ENCODE assay signal across 8 cellular contexts in genomic region chr12:92769124-92769901, GRCh38.
DNase-seq lines count a peak whose midpoint lies in the region; ATAC-seq lines count a peak whose summit lies in the region.

No MANE protein-coding gene starts in this region.

- no peak for DNase-seq in activated CD4-positive, alpha-beta T cell treated with anti-CD3 and anti-CD28 coated beads for 36 hours
- DNase-seq in activated CD4-positive, alpha-beta T cell treated with anti-CD3 and anti-CD28 coated beads, Interleukin-2, amount 50 U/mL, for 48 hours = no peak
- DNase-seq in activated naive CD8-positive, alpha-beta T cell treated with anti-CD3 and anti-CD28 coated beads, Interleukin-2, amount 50 U/mL, for 24 hours = no peak
- no peak for DNase-seq in stimulated activated naive B cell treated with anti-CD40 and anti-IgM and Interleukin-4, amounts not matched to agents 10 μg/mL and 1 μg/mL and 100 μg/mL, for 72 hours
- DNase-seq in NCI-H226 (no peak), iPS-NIHi11 (ENCODE audit: low spot score) (no peak), hepatic stellate cell (ENCODE audit: low spot score) (no peak)

- H3K36me3 Mint-ChIP-seq in activated CD4-positive, alpha-beta T cell treated with anti-CD3 and anti-CD28 coated beads for 36 hours (ENCODE audit: low read depth) = peaks cover 1% of the 10 kb centered on the region
- peaks cover 2% of the 10 kb centered on the region for H3K36me3 Mint-ChIP-seq in activated naive CD8-positive, alpha-beta T cell treated with anti-CD3 and anti-CD28 coated beads, Interleukin-2, amount 50 U/mL, for 24 hours (ENCODE audit: low read depth)
- H3K36me3 Mint-ChIP-seq in stimulated activated naive B cell treated with anti-CD40 and anti-IgM and Interleukin-4, amounts not matched to agents 10 μg/mL and 1 μg/mL and 100 μg/mL, for 72 hours = peaks cover 17 to 31% of the 10 kb centered on the region in 2 donors

- CTCF ChIA-PET in activated CD4-positive, alpha-beta T cell treated with anti-CD3 and anti-CD28 coated beads for 36 hours (lab: Charles Lee) = interaction anchor here (0.8 to 1.4 kb wide), 5 partner anchors 10 to 1333 kb away, joined by 3 to 6 read pairs (median 5); no protein-coding TSS in a partner anchor

- H3K4me3 Mint-ChIP-seq in activated CD4-positive, alpha-beta T cell treated with anti-CD3 and anti-CD28 coated beads for 36 hours = no peak overlapping the region
- no peak overlapping the region for H3K4me3 Mint-ChIP-seq in activated naive CD8-positive, alpha-beta T cell treated with anti-CD3 and anti-CD28 coated beads, Interleukin-2, amount 50 U/mL, for 24 hours
- no peak overlapping the region for H3K4me3 Mint-ChIP-seq in stimulated activated naive B cell treated with anti-CD40 and anti-IgM and Interleukin-4, amounts not matched to agents 10 μg/mL and 1 μg/mL and 100 μg/mL, for 72 hours

- H3K27me3 Mint-ChIP-seq in activated CD4-positive, alpha-beta T cell treated with anti-CD3 and anti-CD28 coated beads for 36 hours = no peaks in the 10 kb centered on the region
- H3K27me3 Mint-ChIP-seq in activated naive CD8-positive, alpha-beta T cell treated with anti-CD3 and anti-CD28 coated beads, Interleukin-2, amount 50 U/mL, for 24 hours = no peaks in the 10 kb centered on the region
- H3K27me3 Mint-ChIP-seq in stimulated activated naive B cell treated with anti-CD40 and anti-IgM and Interleukin-4, amounts not matched to agents 10 μg/mL and 1 μg/mL and 100 μg/mL, for 72 hours = no peaks in the 10 kb centered on the region

- H3K27ac Mint-ChIP-seq in activated CD4-positive, alpha-beta T cell treated with anti-CD3 and anti-CD28 coated beads for 36 hours = no peak overlapping the region
- H3K27ac Mint-ChIP-seq in activated naive CD8-positive, alpha-beta T cell treated with anti-CD3 and anti-CD28 coated beads, Interleukin-2, amount 50 U/mL, for 24 hours = peak overlapping the region; percentile 28
- H3K27ac Mint-ChIP-seq in stimulated activated naive B cell treated with anti-CD40 and anti-IgM and Interleukin-4, amounts not matched to agents 10 μg/mL and 1 μg/mL and 100 μg/mL, for 72 hours = no peak overlapping the region

- intact Hi-C loops in activated CD4-positive, alpha-beta T cell treated with anti-CD3 and anti-CD28 coated beads for 36 hours (cut with DNase I, micrococcal nuclease) = no loop called here

- no peaks in the 10 kb centered on the region for H3K9me3 Mint-ChIP-seq in activated CD4-positive, alpha-beta T cell treated with anti-CD3 and anti-CD28 coated beads for 36 hours (ENCODE audit: low read depth)
- no peaks in the 10 kb centered on the region for H3K9me3 Mint-ChIP-seq in activated naive CD8-positive, alpha-beta T cell treated with anti-CD3 and anti-CD28 coated beads, Interleukin-2, amount 50 U/mL, for 24 hours
- H3K9me3 Mint-ChIP-seq in stimulated activated naive B cell treated with anti-CD40 and anti-IgM and Interleukin-4, amounts not matched to agents 10 μg/mL and 1 μg/mL and 100 μg/mL, for 72 hours = no peaks in the 10 kb centered on the region

- POLR2A ChIA-PET in activated CD4-positive, alpha-beta T cell treated with anti-CD3 and anti-CD28 coated beads for 36 hours (lab: Charles Lee) = no interaction called here

- peak; percentile 64 for ATAC-seq in activated CD4-positive, alpha-beta T cell treated with anti-CD3 and anti-CD28 coated beads for 36 hours
- ATAC-seq in HG03159 (IDR thresholded peaks at IDR 0.05; ENCODE audit: unreplicated experiment) = peak; percentile 71
- no peak for ATAC-seq in activated naive CD8-positive, alpha-beta T cell treated with anti-CD3 and anti-CD28 coated beads, Interleukin-2, amount 50 U/mL, for 24 hours
- ATAC-seq in stimulated activated naive B cell treated with anti-CD40 and anti-IgM and Interleukin-4, amounts not matched to agents 10 μg/mL and 1 μg/mL and 100 μg/mL, for 72 hours (replicated peaks) = peak; percentile 39 to 55

- peaks cover 15% of the 10 kb centered on the region for H3K4me1 Mint-ChIP-seq in activated CD4-positive, alpha-beta T cell treated with anti-CD3 and anti-CD28 coated beads for 36 hours
- peaks cover 20% of the 10 kb centered on the region for H3K4me1 Mint-ChIP-seq in activated naive CD8-positive, alpha-beta T cell treated with anti-CD3 and anti-CD28 coated beads, Interleukin-2, amount 50 U/mL, for 24 hours
- H3K4me1 Mint-ChIP-seq in stimulated activated naive B cell treated with anti-CD40 and anti-IgM and Interleukin-4, amounts not matched to agents 10 μg/mL and 1 μg/mL and 100 μg/mL, for 72 hours = peaks cover 11 to 25% of the 10 kb centered on the region in 2 donors
